In the genomic region with DNA sequence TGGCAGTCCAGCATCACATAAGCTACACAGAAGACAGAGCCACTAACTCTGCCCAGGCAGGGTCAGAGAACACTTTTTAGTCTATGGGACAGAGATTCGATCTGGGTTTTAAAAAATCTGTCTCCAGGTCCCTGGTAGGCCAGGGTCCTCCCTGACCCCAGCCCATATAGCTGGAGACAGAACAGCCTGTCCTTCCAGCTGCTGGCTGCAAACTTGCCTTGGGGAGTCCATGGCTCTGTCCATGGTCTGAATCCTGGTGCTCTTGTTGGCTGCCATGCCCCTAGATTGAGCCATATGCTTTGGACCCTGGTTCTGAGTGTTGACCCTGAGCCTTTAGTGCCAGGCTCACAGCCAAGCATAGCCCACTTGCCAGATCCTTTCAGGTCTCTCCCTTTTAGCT, we compare ENCODE assay signal across 3 cellular contexts.
A peak's percentile ranks its signal among the peaks of the same experiment; 100 is the strongest.
TF ChIP-seq lines count a peak whose summit lies in the region.

No MANE protein-coding gene starts in this region.

TF ChIP-seq in A549, 52 proteins besides CTCF, POLR2A, EP300 and RAD21:
- TF ChIP-seq TFCP2L1 (CRISPR knock-in tag; IDR thresholded peaks at IDR 0.05) (no peak), REST (IDR thresholded peaks at IDR 0.05) (peak; percentile 77), RARB (CRISPR knock-in tag; IDR thresholded peaks at IDR 0.05) (no peak), BHLHE40 (IDR thresholded peaks at IDR 0.05; ENCODE audit: low read depth, low read length) (no peak)
- TF ChIP-seq, protein P1, sequence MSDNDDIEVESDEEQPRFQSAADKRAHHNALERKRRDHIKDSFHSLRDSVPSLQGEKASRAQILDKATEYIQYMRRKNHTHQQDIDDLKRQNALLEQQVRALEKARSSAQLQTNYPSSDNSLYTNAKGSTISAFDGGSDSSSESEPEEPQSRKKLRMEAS (IDR thresholded peaks at IDR 0.05): no peak

TF ChIP-seq in Ishikawa, 13 proteins besides CTCF, POLR2A, EP300 and RAD21:
- no peak for TF ChIP-seq FOXM1 (IDR thresholded peaks at IDR 0.05; ENCODE audit: borderline replicate concordance, low read depth)
- peak; percentile 84 for TF ChIP-seq REST (IDR thresholded peaks at IDR 0.05; ENCODE audit: low read depth)
TF ChIP-seq in Ishikawa: peak in this region for 1.

TF ChIP-seq in GM12878, 131 proteins besides CTCF, POLR2A, EP300 and RAD21 (continued from another document):
- TF ChIP-seq CHD4 (IDR thresholded peaks at IDR 0.05) (no peak), REST (IDR thresholded peaks at IDR 0.05; ENCODE audit: low read depth, low read length) (peak; percentile 72; the same call in 1 of the 2 replicates), CUX1 (IDR thresholded peaks at IDR 0.05; ENCODE audit: insufficient replicate concordance, low read depth, low read length) (no peak), ZSCAN29 (IDR thresholded peaks at IDR 0.05) (no peak)
